24 cellular contexts compared by ENCODE assay signal in genomic region chr3:45164056-45164455, GRCh38. TPM values are rescaled to one million over a fixed set of nuclear protein-coding genes. Genes with fewer than 3 reads are reported as not detected.
"Had no signal": no experiment of that assay in that cellular context is flagged by ENCODE, and none has a peak within 500 bp of the region (broad histone marks: within the 10 kb centered on the region; RNA-seq: fewer than 3 reads in every experiment).

No MANE protein-coding gene starts in this region.

- H3K36me3 Mint-ChIP-seq: WTC11 had no signal

- H3K27me3 ChIP-seq: breast epithelium, esophagus squamous epithelium, left lung had no signal

- H3K27ac ChIP-seq: breast epithelium, esophagus squamous epithelium, left lung, lower lobe of right lung, thoracic aorta had no signal

- H3K27ac Mint-ChIP-seq: activated CD8-positive, alpha-beta memory T cell treated with anti-CD3 and anti-CD28 coated beads, Interleukin-2, amount 10 ng/mL, durations not matched to agents 7 days and 5 days; activated CD8-positive, alpha-beta T cell treated with anti-CD3 and anti-CD28 coated beads, Interleukin-2, amount 10 ng/mL, durations not matched to agents 7 days and 5 days; activated naive CD4-positive, alpha-beta T cell treated with anti-CD3 and anti-CD28 coated beads, Interleukin-2, amount 50 U/mL, for 72 hours; activated T-cell treated with anti-CD3 and anti-CD28 coated beads, Interleukin-2, amount 50 U/mL, for 72 hours; stimulated activated naive CD8-positive, alpha-beta T cell treated with anti-CD3 and anti-CD28 coated beads, Interleukin-15, Interleukin-2, amounts not matched to agents 100 ng/mL and 50 ng/mL, for 24 hours; T-helper 17 cell; WTC11 had no signal

- ATAC-seq: activated CD8-positive, alpha-beta memory T cell treated with anti-CD3 and anti-CD28 coated beads, Interleukin-2, amount 10 ng/mL, durations not matched to agents 7 days and 5 days; activated CD8-positive, alpha-beta T cell treated with anti-CD3 and anti-CD28 coated beads, Interleukin-2, amount 10 ng/mL, durations not matched to agents 7 days and 5 days; activated naive CD4-positive, alpha-beta T cell treated with anti-CD3 and anti-CD28 coated beads, Interleukin-2, amount 50 U/mL, for 72 hours; activated T-cell treated with anti-CD3 and anti-CD28 coated beads, Interleukin-2, amount 50 U/mL, for 72 hours; left lung; lower lobe of right lung; naive thymus-derived CD4-positive, alpha-beta T cell; right cardiac atrium; T-helper 17 cell; WTC11 had no signal

- H3K27me3 Mint-ChIP-seq: stimulated activated naive CD8-positive, alpha-beta T cell treated with anti-CD3 and anti-CD28 coated beads, Interleukin-15, Interleukin-2, amounts not matched to agents 100 ng/mL and 50 ng/mL, for 24 hours had no signal

- H3K36me3 ChIP-seq: breast epithelium, esophagus squamous epithelium, left lung, lower lobe of right lung, thoracic aorta had no signal

- DNase-seq: activated CD4-positive, alpha-beta T cell treated with anti-CD3 and anti-CD28 coated beads for 1 hour; activated CD4-positive, alpha-beta T cell treated with anti-CD3 and anti-CD28 coated beads, Interleukin-2, amount 50 U/mL, for 1 hour; activated CD8-positive, alpha-beta memory T cell treated with anti-CD3 and anti-CD28 coated beads, Interleukin-2, amount 10 ng/mL, durations not matched to agents 7 days and 5 days; activated CD8-positive, alpha-beta T cell treated with anti-CD3 and anti-CD28 coated beads, Interleukin-2, amount 10 ng/mL, durations not matched to agents 7 days and 5 days; activated naive CD4-positive, alpha-beta T cell; activated T-cell treated with anti-CD3 and anti-CD28 coated beads for 4 hours; activated T-cell treated with anti-CD3 and anti-CD28 coated beads, Interleukin-2, amount 50 U/mL, for 72 hours; central memory CD4-positive, alpha-beta T cell; esophagus squamous epithelium; foreskin melanocyte; left lung; lower lobe of right lung; naive thymus-derived CD4-positive, alpha-beta T cell; nucleus accumbens; right cardiac atrium; stimulated activated CD4-positive, alpha-beta T cell treated with anti-CD3 and anti-CD28 coated beads, Interleukin-4, amount 100 ng/mL, for 1 hour; T-helper 17 cell; trophoblast cell had no signal

- H3K4me3 Mint-ChIP-seq: activated CD8-positive, alpha-beta memory T cell treated with anti-CD3 and anti-CD28 coated beads, Interleukin-2, amount 10 ng/mL, durations not matched to agents 7 days and 5 days; activated CD8-positive, alpha-beta T cell treated with anti-CD3 and anti-CD28 coated beads, Interleukin-2, amount 10 ng/mL, durations not matched to agents 7 days and 5 days; activated T-cell treated with anti-CD3 and anti-CD28 coated beads, Interleukin-2, amount 50 U/mL, for 72 hours; naive thymus-derived CD4-positive, alpha-beta T cell; stimulated activated naive CD8-positive, alpha-beta T cell treated with anti-CD3 and anti-CD28 coated beads, Interleukin-15, Interleukin-2, amounts not matched to agents 100 ng/mL and 50 ng/mL, for 24 hours; T-helper 17 cell; WTC11 had no signal

- H3K9me3 Mint-ChIP-seq: stimulated activated naive CD8-positive, alpha-beta T cell treated with anti-CD3 and anti-CD28 coated beads, Interleukin-15, Interleukin-2, amounts not matched to agents 100 ng/mL and 50 ng/mL, for 24 hours; WTC11 had no signal

- H3K9me3 ChIP-seq: breast epithelium, esophagus squamous epithelium, left lung, lower lobe of right lung, thoracic aorta had no signal

- H3K4me3 ChIP-seq: breast epithelium, esophagus squamous epithelium, left lung, lower lobe of right lung, thoracic aorta had no signal

RNA-seq across cellular contexts. Expression of gene CDCP1, which starts 17.9 kb away (rescaled TPM):
- polyA plus RNA-seq: neural cell had no signal
